Comparison of ENCODE assay signal across 1 cellular context in genomic region chr2:119106301-119106897, GRCh38.
TF ChIP-seq lines count a peak whose summit lies in the region.

No MANE protein-coding gene starts in this region.

TF ChIP-seq in HepG2, 621 proteins besides CTCF, POLR2A, EP300 and RAD21 (continued from another document and continues in another):
- 0 out of 2 replicates have a peak, but pooled peaks have one; percentile 44 for TF ChIP-seq ZBED4 (CRISPR knock-in tag; IDR thresholded peaks at IDR 0.05; ENCODE audit: borderline replicate concordance)
- TF ChIP-seq MIXL1 (CRISPR knock-in tag; IDR thresholded peaks at IDR 0.05) = no peak
- TF ChIP-seq ZNF484 (CRISPR knock-in tag; IDR thresholded peaks at IDR 0.05; ENCODE audit: borderline replicate concordance, low read depth) = no peak
- no peak for TF ChIP-seq AGO1 (IDR thresholded peaks at IDR 0.05; ENCODE audit: low read depth, low read length, poor library complexity, severe bottlenecking)
- TF ChIP-seq NBN (conservative IDR thresholded peaks at IDR 0.05) = no peak
- TF ChIP-seq PHF8 (CRISPR knock-in tag; IDR thresholded peaks at IDR 0.05) = no peak
- no peak for TF ChIP-seq ZNF766 (CRISPR knock-in tag; IDR thresholded peaks at IDR 0.05; ENCODE audit: borderline replicate concordance)
- no peak for TF ChIP-seq ZNF816 (CRISPR knock-in tag; IDR thresholded peaks at IDR 0.05; ENCODE audit: borderline replicate concordance)
- no peak for TF ChIP-seq FOXC1 (CRISPR knock-in tag; IDR thresholded peaks at IDR 0.05; ENCODE audit: borderline replicate concordance)
- no peak for TF ChIP-seq ZFX (CRISPR knock-in tag; IDR thresholded peaks at IDR 0.05; ENCODE audit: low read depth)
- no peak for TF ChIP-seq NFKBIZ (CRISPR knock-in tag; IDR thresholded peaks at IDR 0.05)
- TF ChIP-seq ZNF580 (CRISPR knock-in tag; IDR thresholded peaks at IDR 0.05; ENCODE audit: borderline replicate concordance, low read depth) = no peak
- TF ChIP-seq SAP130 (CRISPR knock-in tag; IDR thresholded peaks at IDR 0.05; ENCODE audit: low read depth) = no peak
- 0 out of 2 replicates have a peak, but pooled peaks have one; percentile 48 for TF ChIP-seq IRX3 (CRISPR knock-in tag; IDR thresholded peaks at IDR 0.05; ENCODE audit: borderline replicate concordance, low read depth)
- TF ChIP-seq ARID4A (CRISPR knock-in tag; IDR thresholded peaks at IDR 0.05; ENCODE audit: borderline replicate concordance) = no peak
- no peak; the same call in 1 of the 2 replicates for TF ChIP-seq ZNF709 (CRISPR knock-in tag; IDR thresholded peaks at IDR 0.05)
- no peak for TF ChIP-seq KAT7 (CRISPR knock-in tag; IDR thresholded peaks at IDR 0.05; ENCODE audit: borderline replicate concordance)
- no peak for TF ChIP-seq TFDP2 (CRISPR knock-in tag; IDR thresholded peaks at IDR 0.05)
- TF ChIP-seq ZNF441 (CRISPR knock-in tag; IDR thresholded peaks at IDR 0.05; ENCODE audit: borderline replicate concordance) = peak; percentile 84; the same call in 1 of the 2 replicates
- no peak for TF ChIP-seq ONECUT2 (CRISPR knock-in tag; IDR thresholded peaks at IDR 0.05)
- TF ChIP-seq PITX1 (CRISPR knock-in tag; IDR thresholded peaks at IDR 0.05) = no peak
- no peak for TF ChIP-seq ZNF335 (CRISPR knock-in tag; IDR thresholded peaks at IDR 0.05)
- TF ChIP-seq REST (IDR thresholded peaks at IDR 0.05; ENCODE audit: borderline replicate concordance in 1 of 2, low read depth in 1 of 2, low read length in 2 of 2) = peak; percentile 87 to 98
- no peak for TF ChIP-seq ATF1 (CRISPR knock-in tag; IDR thresholded peaks at IDR 0.05)
- TF ChIP-seq LRRFIP1 (CRISPR knock-in tag; conservative IDR thresholded peaks at IDR 0.05) = 0 out of 2 replicates have a peak, but pooled peaks have one; percentile 77
- TF ChIP-seq TBP (CRISPR knock-in tag; IDR thresholded peaks at IDR 0.05) = no peak
- no peak for TF ChIP-seq FIP1L1 (IDR thresholded peaks at IDR 0.05; ENCODE audit: borderline replicate concordance, insufficient read depth, low read depth, low read length)
- TF ChIP-seq ZBTB14 (CRISPR knock-in tag; IDR thresholded peaks at IDR 0.05) = no peak
- no peak for TF ChIP-seq ATF2 (CRISPR knock-in tag; IDR thresholded peaks at IDR 0.05)
- no peak for TF ChIP-seq ETV6 (CRISPR knock-in tag; conservative IDR thresholded peaks at IDR 0.05)
- TF ChIP-seq KDM4B (CRISPR knock-in tag; IDR thresholded peaks at IDR 0.05) = 0 out of 2 replicates have a peak, but pooled peaks have one; percentile 46
- no peak for TF ChIP-seq ZNF354B (CRISPR knock-in tag; IDR thresholded peaks at IDR 0.05)
- TF ChIP-seq SNAPC5 (CRISPR knock-in tag; IDR thresholded peaks at IDR 0.05; ENCODE audit: borderline replicate concordance) = no peak
- TF ChIP-seq THAP9 (CRISPR knock-in tag; IDR thresholded peaks at IDR 0.05; ENCODE audit: borderline replicate concordance) = no peak
